1 cellular context compared by ENCODE assay signal in the genomic region with DNA sequence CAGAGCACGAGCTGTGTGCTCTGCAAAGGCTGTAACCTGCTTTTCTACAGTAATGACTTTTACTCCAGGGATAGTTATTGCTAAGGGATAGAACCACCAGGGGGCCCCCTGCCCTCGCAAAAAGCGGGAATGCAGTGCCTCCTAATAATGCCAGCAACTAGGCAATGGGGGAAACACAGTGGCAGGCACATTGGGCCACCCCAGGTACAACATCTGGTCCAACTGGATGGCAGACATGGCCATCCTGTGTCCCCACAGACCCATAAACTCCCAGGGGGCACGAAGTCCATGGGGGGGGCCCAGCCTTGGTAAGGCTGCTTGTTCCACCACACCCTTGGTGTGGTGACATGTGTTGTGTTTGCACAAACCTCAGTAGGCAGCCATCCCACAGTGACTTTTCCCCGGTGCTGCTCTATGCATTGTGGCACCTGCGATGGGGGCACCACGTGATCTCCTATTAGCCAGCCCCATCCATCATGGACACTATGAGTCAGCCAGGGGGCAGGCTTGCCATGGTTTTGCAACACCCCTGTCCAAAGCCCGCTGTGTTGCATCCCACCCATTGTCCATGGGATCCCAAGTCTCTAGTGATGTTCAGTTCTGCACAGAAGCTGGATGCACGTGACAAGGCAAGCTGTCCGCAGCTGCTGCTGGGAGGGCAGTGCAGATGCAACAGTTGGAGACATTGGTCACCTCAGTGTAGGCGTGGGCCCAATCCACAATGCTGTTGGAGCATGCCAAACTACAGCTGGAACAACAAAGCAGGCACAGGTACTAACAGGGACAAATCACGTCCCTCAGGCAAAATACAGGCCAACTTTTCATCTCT.
TF ChIP-seq lines count a peak whose summit lies in the region.

No MANE protein-coding gene starts in this region.

TF ChIP-seq in HepG2, 621 proteins besides CTCF, POLR2A, EP300 and RAD21 (continued from another document):
- TF ChIP-seq, protein P1, sequence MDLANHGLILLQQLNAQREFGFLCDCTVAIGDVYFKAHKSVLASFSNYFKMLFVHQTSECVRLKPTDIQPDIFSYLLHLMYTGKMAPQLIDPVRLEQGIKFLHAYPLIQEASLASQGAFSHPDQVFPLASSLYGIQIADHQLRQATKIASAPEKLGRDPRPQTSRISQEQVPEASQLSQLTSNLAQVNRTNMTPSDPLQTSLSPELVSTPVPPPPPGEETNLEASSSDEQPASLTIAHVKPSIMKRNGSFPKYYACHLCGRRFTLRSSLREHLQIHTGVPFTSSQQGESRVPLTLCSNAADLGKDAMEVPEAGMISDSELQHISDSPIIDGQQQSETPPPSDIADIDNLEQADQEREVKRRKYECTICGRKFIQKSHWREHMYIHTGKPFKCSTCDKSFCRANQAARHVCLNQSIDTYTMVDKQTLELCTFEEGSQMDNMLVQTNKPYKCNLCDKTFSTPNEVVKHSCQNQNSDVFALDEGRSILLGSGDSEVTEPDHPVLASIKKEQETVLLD (CRISPR knock-in tag; IDR thresholded peaks at IDR 0.05; ENCODE audit: low read depth), result no peak
- TF ChIP-seq CEBPB (IDR thresholded peaks at IDR 0.05; ENCODE audit: borderline replicate concordance, low read depth, low read length), result peak; percentile 71
- TF ChIP-seq ZNF432 (CRISPR knock-in tag; IDR thresholded peaks at IDR 0.05; ENCODE audit: borderline replicate concordance), result no peak
- TF ChIP-seq, protein P2, sequence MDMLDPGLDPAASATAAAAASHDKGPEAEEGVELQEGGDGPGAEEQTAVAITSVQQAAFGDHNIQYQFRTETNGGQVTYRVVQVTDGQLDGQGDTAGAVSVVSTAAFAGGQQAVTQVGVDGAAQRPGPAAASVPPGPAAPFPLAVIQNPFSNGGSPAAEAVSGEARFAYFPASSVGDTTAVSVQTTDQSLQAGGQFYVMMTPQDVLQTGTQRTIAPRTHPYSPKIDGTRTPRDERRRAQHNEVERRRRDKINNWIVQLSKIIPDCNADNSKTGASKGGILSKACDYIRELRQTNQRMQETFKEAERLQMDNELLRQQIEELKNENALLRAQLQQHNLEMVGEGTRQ (IDR thresholded peaks at IDR 0.05; ENCODE audit: low read depth, low read length), result peak; percentile 36; the same call in 1 of the 2 replicates
- TF ChIP-seq, protein P2 (CRISPR knock-in tag; IDR thresholded peaks at IDR 0.05; ENCODE audit: borderline replicate concordance), result peak; percentile 35; the same call in 1 of the 2 replicates
- no peak for TF ChIP-seq ARNTL (CRISPR knock-in tag; IDR thresholded peaks at IDR 0.05)
- TF ChIP-seq ZNF3 (CRISPR knock-in tag; IDR thresholded peaks at IDR 0.05), result no peak
- no peak for TF ChIP-seq ZSCAN31 (CRISPR knock-in tag; IDR thresholded peaks at IDR 0.05; ENCODE audit: low read depth)
- TF ChIP-seq PITX1 (CRISPR knock-in tag; IDR thresholded peaks at IDR 0.05), result no peak
- peak; percentile 64 for TF ChIP-seq BHLHE40 (IDR thresholded peaks at IDR 0.05; ENCODE audit: low read length)
- TF ChIP-seq ZMYM4 (CRISPR knock-in tag; IDR thresholded peaks at IDR 0.05), result 0 out of 2 replicates have a peak, but pooled peaks have one; percentile 11
- TF ChIP-seq ZNF703 (CRISPR knock-in tag; IDR thresholded peaks at IDR 0.05; ENCODE audit: borderline replicate concordance), result no peak
- TF ChIP-seq, protein P3, sequence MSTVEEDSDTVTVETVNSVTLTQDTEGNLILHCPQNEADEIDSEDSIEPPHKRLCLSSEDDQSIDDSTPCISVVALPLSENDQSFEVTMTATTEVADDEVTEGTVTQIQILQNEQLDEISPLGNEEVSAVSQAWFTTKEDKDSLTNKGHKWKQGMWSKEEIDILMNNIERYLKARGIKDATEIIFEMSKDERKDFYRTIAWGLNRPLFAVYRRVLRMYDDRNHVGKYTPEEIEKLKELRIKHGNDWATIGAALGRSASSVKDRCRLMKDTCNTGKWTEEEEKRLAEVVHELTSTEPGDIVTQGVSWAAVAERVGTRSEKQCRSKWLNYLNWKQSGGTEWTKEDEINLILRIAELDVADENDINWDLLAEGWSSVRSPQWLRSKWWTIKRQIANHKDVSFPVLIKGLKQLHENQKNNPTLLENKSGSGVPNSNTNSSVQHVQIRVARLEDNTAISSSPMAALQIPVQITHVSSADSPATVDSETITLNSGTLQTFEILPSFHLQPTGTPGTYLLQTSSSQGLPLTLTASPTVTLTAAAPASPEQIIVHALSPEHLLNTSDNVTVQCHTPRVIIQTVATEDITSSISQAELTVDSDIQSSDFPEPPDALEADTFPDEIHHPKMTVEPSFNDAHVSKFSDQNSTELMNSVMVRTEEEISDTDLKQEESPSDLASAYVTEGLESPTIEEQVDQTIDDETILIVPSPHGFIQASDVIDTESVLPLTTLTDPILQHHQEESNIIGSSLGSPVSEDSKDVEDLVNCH (CRISPR knock-in tag; IDR thresholded peaks at IDR 0.05), result no peak
- TF ChIP-seq RAD51 (IDR thresholded peaks at IDR 0.05; ENCODE audit: borderline replicate concordance), result peak; percentile 33; the same call in 1 of the 2 replicates
- TF ChIP-seq, protein P4, sequence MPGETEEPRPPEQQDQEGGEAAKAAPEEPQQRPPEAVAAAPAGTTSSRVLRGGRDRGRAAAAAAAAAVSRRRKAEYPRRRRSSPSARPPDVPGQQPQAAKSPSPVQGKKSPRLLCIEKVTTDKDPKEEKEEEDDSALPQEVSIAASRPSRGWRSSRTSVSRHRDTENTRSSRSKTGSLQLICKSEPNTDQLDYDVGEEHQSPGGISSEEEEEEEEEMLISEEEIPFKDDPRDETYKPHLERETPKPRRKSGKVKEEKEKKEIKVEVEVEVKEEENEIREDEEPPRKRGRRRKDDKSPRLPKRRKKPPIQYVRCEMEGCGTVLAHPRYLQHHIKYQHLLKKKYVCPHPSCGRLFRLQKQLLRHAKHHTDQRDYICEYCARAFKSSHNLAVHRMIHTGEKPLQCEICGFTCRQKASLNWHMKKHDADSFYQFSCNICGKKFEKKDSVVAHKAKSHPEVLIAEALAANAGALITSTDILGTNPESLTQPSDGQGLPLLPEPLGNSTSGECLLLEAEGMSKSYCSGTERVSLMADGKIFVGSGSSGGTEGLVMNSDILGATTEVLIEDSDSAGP (CRISPR knock-in tag; IDR thresholded peaks at IDR 0.05; ENCODE audit: borderline replicate concordance), result no peak; the same call in 1 of the 2 replicates
- TF ChIP-seq BRD4 (CRISPR knock-in tag; IDR thresholded peaks at IDR 0.05), result no peak
